In genomic region chr2:50749226-50749625, GRCh38 we compare ENCODE assay signal across 22 cellular contexts.
"Had no signal": no experiment of that assay in that cellular context is flagged by ENCODE, and none has a peak within 500 bp of the region (broad histone marks: within the 10 kb centered on the region; RNA-seq: fewer than 3 reads in every experiment).

No MANE protein-coding gene starts in this region.

- H3K27ac ChIP-seq: epithelial cell of prostate, esophagus muscularis mucosa, heart left ventricle, ovary, right atrium auricular region, sigmoid colon, stomach had no signal

- H3K27me3 Mint-ChIP-seq: naive thymus-derived CD8-positive, alpha-beta T cell had no signal

- FAIRE-seq: endometrium, small intestine, urothelium cell line had no signal

- H3K9me3 Mint-ChIP-seq: neural crest cell had no signal

- DNase-seq: cortex of kidney; effector memory CD4-positive, alpha-beta T cell; foreskin melanocyte; heart left ventricle; hippocampal formation; left colon; mesendoderm; naive thymus-derived CD8-positive, alpha-beta T cell; nucleus accumbens; ovary; sigmoid colon; small intestine; stimulated activated CD4-positive, alpha-beta T cell treated with anti-CD3 and anti-CD28 coated beads, Interleukin-12 subunit alpha, Interleukin-12 subunit beta, amount 100 ng/mL, for 4 hours; stimulated activated naive CD4-positive, alpha-beta T cell; stomach; trophoblast cell had no signal

- H3K9me3 ChIP-seq: esophagus muscularis mucosa, heart left ventricle, ovary, right atrium auricular region, sigmoid colon, stomach had no signal

- H3K36me3 Mint-ChIP-seq: naive thymus-derived CD8-positive, alpha-beta T cell had no signal

- H3K27me3 ChIP-seq: esophagus muscularis mucosa, heart left ventricle, ovary, right atrium auricular region, sigmoid colon, stomach had no signal

- H3K4me1 ChIP-seq: right atrium auricular region, stomach had no signal

- H3K27ac Mint-ChIP-seq: naive thymus-derived CD8-positive, alpha-beta T cell had no signal

- H3K4me3 ChIP-seq: esophagus muscularis mucosa, heart left ventricle, ovary, right atrium auricular region, sigmoid colon, stomach had no signal

- H3K4me1 Mint-ChIP-seq: naive thymus-derived CD8-positive, alpha-beta T cell had no signal

- H3K36me3 ChIP-seq: esophagus muscularis mucosa, heart left ventricle, ovary, right atrium auricular region, sigmoid colon, stomach had no signal

- H3K4me3 Mint-ChIP-seq: naive thymus-derived CD8-positive, alpha-beta T cell; neural crest cell had no signal
